Comparison of ENCODE assay signal across 8 cellular contexts in the genomic region with DNA sequence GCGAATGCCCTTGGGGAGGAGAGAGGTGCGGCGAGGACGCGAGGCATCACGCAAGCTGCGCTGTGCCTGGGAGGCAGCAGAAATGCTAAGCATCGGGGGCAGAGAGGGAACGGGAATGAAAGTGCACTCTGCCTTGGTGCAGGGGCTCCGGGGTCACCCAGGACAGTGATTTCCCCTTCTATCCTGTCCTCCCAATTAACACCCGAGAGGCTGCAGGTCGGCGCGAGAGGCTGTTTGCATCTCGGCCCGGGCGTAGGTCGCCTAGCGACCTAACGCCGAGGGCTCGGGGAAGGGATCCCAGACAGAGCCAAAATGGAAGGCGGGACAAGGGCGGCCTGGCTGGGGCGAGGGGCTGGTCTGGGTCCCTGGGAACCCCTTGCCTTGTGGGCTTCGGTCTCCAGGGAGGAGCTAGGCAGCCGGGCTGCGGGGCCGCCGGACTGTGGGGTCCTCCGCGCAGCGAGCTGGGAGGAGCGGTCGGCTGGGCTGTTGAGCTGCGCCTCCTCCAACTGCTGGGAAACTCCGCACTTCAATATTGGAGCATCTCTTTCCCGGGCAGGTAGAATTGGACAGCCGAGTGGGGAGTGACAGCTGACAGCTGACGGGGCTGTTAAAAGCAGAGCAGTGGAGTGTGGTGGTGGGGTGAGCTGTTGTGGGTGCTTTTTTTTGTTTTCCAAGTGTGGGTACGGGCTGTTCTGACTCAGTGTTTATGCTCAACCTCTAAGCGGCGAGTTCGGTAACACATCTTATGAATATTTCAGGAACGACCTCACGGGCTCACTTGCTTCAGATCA.
DNase-seq lines count a peak whose midpoint lies in the region; ATAC-seq and TF ChIP-seq lines count a peak whose summit lies in the region.

No MANE protein-coding gene starts in this region.

- peak overlapping the region; percentile 67 for H3K4me3 ChIP-seq in astrocyte of the cerebellum (ENCODE audit: low read depth, low read length)

- no peak for TF ChIP-seq CTCF in astrocyte of the cerebellum (IDR thresholded peaks at IDR 0.05; ENCODE audit: low read depth, low read length, missing control alignments)

- DNase-seq in DMS53 (lab: John Stamatoyannopoulos, UW) (peak; percentile 66), NCI-H69 (lab: John Stamatoyannopoulos, UW) (peak; percentile 54), astrocyte of the cerebellum (ENCODE audit: low read depth) (no peak), iris pigment epithelial cell (ENCODE audit: low read depth) (peak; percentile 43), T1000 (lab: John Stamatoyannopoulos, UW) (no peak), dedifferentiated amniotic fluid mesenchymal stem cell (ENCODE audit: extremely low spot score) (no peak)
- DNase-seq in stimulated activated CD4-positive, alpha-beta T cell treated with anti-CD3 and anti-CD28 coated beads, Interleukin-15, amount 100 ng/mL, for 24 hours, result peak; percentile 64

- ATAC-seq in GM21723 (IDR thresholded peaks at IDR 0.05; ENCODE audit: unreplicated experiment), result peak; percentile 37

- in situ Hi-C loops in astrocyte of the cerebellum (cut with HindIII; ENCODE audit: low sequenced_read_pairs), result no loop called here

Comparison
In these comparisons a context has a peak if more than half of its experiments do, and no peak if none do; other contexts are left out.
1. DNase-seq: peak in DMS53 (single experiment), NCI-H69 (single experiment), iris pigment epithelial cell (single experiment) and stimulated activated CD4-positive, alpha-beta T cell treated with anti-CD3 and anti-CD28 coated beads, Interleukin-15, amount 100 ng/mL, for 24 hours (single experiment); none in astrocyte of the cerebellum (single experiment), T1000 (single experiment) and dedifferentiated amniotic fluid mesenchymal stem cell (single experiment).